Comparison of ENCODE assay signal across 10 cellular contexts in genomic region chr3:38662544-38662943, GRCh38. TPM values are rescaled to one million over a fixed set of nuclear protein-coding genes. Genes with fewer than 3 reads are reported as not detected.
A peak's percentile ranks its signal among the peaks of the same experiment; 100 is the strongest.
DNase-seq lines count a peak whose midpoint lies in the region; ATAC-seq and TF ChIP-seq lines count a peak whose summit lies in the region.
"Had no signal": no experiment of that assay in that cellular context is flagged by ENCODE, and none has a peak within 500 bp of the region (broad histone marks: within the 10 kb centered on the region; RNA-seq: fewer than 3 reads in every experiment).

No MANE protein-coding gene starts in this region.

- peak; percentile 29 for DNase-seq in AG10803 (ENCODE audit: low read depth)
- DNase-seq in HCEC 1CT, result peak; percentile 32
- peak; percentile 53 for DNase-seq in OCI-M1 (lab: John Stamatoyannopoulos, UW)
- DNase-seq in fibroblast of peridontal ligament (ENCODE audit: extremely low read depth), result peak; percentile 40
- DNase-seq in sigmoid colon, result no peak
- no peak for DNase-seq in gastrocnemius medialis
- no peak for DNase-seq in NCI-H128 (lab: John Stamatoyannopoulos, UW; ENCODE audit: unreplicated experiment)
- DNase-seq: central memory CD4-positive, alpha-beta T cell; psoas muscle had no signal

- no peak for TF ChIP-seq EP300 in sigmoid colon (IDR thresholded peaks at IDR 0.05)

- no peaks in the 10 kb centered on the region for H3K4me1 ChIP-seq in sigmoid colon
- H3K4me1 ChIP-seq in gastrocnemius medialis, result no peaks in the 10 kb centered on the region
- H3K4me1 ChIP-seq: psoas muscle had no signal

- H3K9me3 ChIP-seq in sigmoid colon, result peaks cover 0 to 4% (median 0%) of the 10 kb centered on the region in 4 donors
- no peaks in the 10 kb centered on the region for H3K9me3 ChIP-seq in gastrocnemius medialis
- H3K9me3 ChIP-seq: psoas muscle had no signal

- TF ChIP-seq POLR2A in sigmoid colon (IDR thresholded peaks at IDR 0.05) (no peak), gastrocnemius medialis (IDR thresholded peaks at IDR 0.05) (no peak)

- in situ Hi-C loops in gastrocnemius medialis (cut with MboI; ENCODE audit: low sequenced_read_pairs in 4 of 4), result no loop called here

- H3K27ac ChIP-seq in sigmoid colon, result no peak overlapping the region
- H3K27ac ChIP-seq in gastrocnemius medialis, result no peak overlapping the region
- H3K27ac ChIP-seq: psoas muscle had no signal

- no peak for ATAC-seq in gastrocnemius medialis
- ATAC-seq in GM19023 (IDR thresholded peaks at IDR 0.05; ENCODE audit: unreplicated experiment), result no peak
- ATAC-seq: psoas muscle had no signal

- no peak overlapping the region for H3K4me3 ChIP-seq in AG10803 (ENCODE audit: low read length)
- no peak overlapping the region for H3K4me3 ChIP-seq in sigmoid colon
- no peak overlapping the region for H3K4me3 ChIP-seq in gastrocnemius medialis
- H3K4me3 ChIP-seq: psoas muscle had no signal

- intact Hi-C loops in sigmoid colon (cut with DNase I), result no loop called here
- intact Hi-C loops in gastrocnemius medialis (cut with DNase I; ENCODE audit: low total_unique reads), result no loop called here

- TF ChIP-seq CTCF in AG10803 (conservative IDR thresholded peaks at IDR 0.05; ENCODE audit: low read length), result peak; percentile 45
- TF ChIP-seq CTCF in sigmoid colon (IDR thresholded peaks at IDR 0.05), result no peak
- no peak for TF ChIP-seq CTCF in gastrocnemius medialis (IDR thresholded peaks at IDR 0.05 in 4 of 5, conservative IDR thresholded peaks at IDR 0.05 in 1 of 5)

- no peaks in the 10 kb centered on the region for H3K36me3 ChIP-seq in sigmoid colon
- H3K36me3 ChIP-seq in gastrocnemius medialis, result no peaks in the 10 kb centered on the region

- WGBS in sigmoid colon, 2 donors, result 36 to 58% methylated on average over 4 of the region's 4 CpGs

- peaks cover under 1 to 36% (median 3%) of the 10 kb centered on the region in 3 donors for H3K27me3 ChIP-seq in sigmoid colon
- peaks cover 6 to 13% (median 10%) of the 10 kb centered on the region in 3 donors for H3K27me3 ChIP-seq in gastrocnemius medialis

RNA-seq across cellular contexts. Expression of gene SCN5A, which starts 13.1 kb away (rescaled TPM):
- 1 to 10 TPM in 1 of 4 donors, under 1 TPM in 3; 0.33 to 1.9 (median 0.77) TPM for total RNA-seq in sigmoid colon
- polyA plus RNA-seq in sigmoid colon, result under 1 TPM; under 0.01 to 0.51 (median 0.23) TPM
- 1 to 10 TPM in 2 of 4 donors, under 1 TPM in 1, not detected in 1; 0.05 to 4.3 (median 2.8) TPM for total RNA-seq in gastrocnemius medialis

Comparison
In these comparisons a context has a peak if more than half of its experiments do, and no peak if none do; other contexts are left out.
1. DNase-seq: peak in AG10803 (single experiment), HCEC 1CT (single experiment), OCI-M1 (single experiment) and fibroblast of peridontal ligament (single experiment); none in sigmoid colon (single experiment), gastrocnemius medialis (0 of 2) and NCI-H128 (single experiment).